22 cellular contexts compared by ENCODE assay signal in the genomic region with DNA sequence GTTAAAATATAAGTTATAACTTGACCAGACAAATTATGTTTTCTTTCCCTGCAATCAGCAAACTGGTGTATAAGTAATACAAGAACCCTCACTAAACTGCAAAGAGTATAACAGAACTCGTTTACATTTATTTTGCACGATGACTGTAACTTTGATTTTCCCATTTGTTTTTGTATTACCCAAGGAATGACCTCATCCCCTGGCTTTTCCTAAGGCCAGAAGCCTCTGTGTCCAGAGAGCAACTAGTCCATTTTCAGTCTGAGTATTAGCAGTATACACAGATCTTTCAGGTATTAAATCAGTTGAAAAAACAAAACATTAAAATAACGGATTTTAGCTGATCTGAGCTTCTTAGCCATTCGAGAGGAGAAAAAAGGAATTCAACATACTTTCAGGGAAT. TPM values are rescaled to one million over a fixed set of nuclear protein-coding genes. Genes with fewer than 3 reads are reported as not detected.
DNase-seq lines count a peak whose midpoint lies in the region; ATAC-seq and TF ChIP-seq lines count a peak whose summit lies in the region.
"Had no signal": no experiment of that assay in that cellular context is flagged by ENCODE, and none has a peak within 500 bp of the region (broad histone marks: within the 10 kb centered on the region; RNA-seq: fewer than 3 reads in every experiment).

No MANE protein-coding gene starts in this region.

- POLR2A ChIA-PET in MCF 10A (lab: Yijun Ruan, JAX) = interaction anchor here (0.8 kb wide), 1 partner anchor 24 kb away, joined by 3 read pairs; no protein-coding TSS in a partner anchor

- no peaks in the 10 kb centered on the region for H3K4me1 ChIP-seq in mammary epithelial cell (ENCODE audit: insufficient read depth, low read length)
- H3K4me1 ChIP-seq: SJSA1 had no signal

- no peak overlapping the region for H3K9ac ChIP-seq in mammary epithelial cell (ENCODE audit: insufficient read depth, low read length)

- CTCF ChIA-PET in MCF 10A (lab: Yijun Ruan, JAX) = no interaction called here
- CTCF ChIA-PET in mammary epithelial cell (lab: Charles Lee; ENCODE audit: low non-redundant PET) = no interaction called here

- H3K36me3 Mint-ChIP-seq in MCF 10A (ENCODE audit: insufficient read depth, unreplicated experiment) = no peaks in the 10 kb centered on the region
- H3K36me3 Mint-ChIP-seq in stimulated activated naive B cell treated with anti-CD40 and anti-IgM and Interleukin-4, amounts not matched to agents 10 μg/mL and 1 μg/mL and 100 μg/mL, for 72 hours = peaks cover 23 to 46% of the 10 kb centered on the region in 2 donors
- H3K36me3 Mint-ChIP-seq in nephron progenitor cell (ENCODE audit: low read depth) = no peaks in the 10 kb centered on the region

- H3K36me3 ChIP-seq in mammary epithelial cell (ENCODE audit: insufficient read depth, low read length) = no peaks in the 10 kb centered on the region
- H3K36me3 ChIP-seq: SJSA1 had no signal

- H3K4me3 ChIP-seq in mammary epithelial cell (replicated peaks in 1 of 3; ENCODE audit: insufficient read depth in 1 of 3, low read depth in 2 of 3, low read length in 3 of 3) = no peak overlapping the region
- H3K4me3 ChIP-seq: SJSA1 had no signal

- H3K4me2 ChIP-seq in mammary epithelial cell (ENCODE audit: insufficient read depth, low read depth, low read length) = no peak overlapping the region

- in situ Hi-C loops in mammary epithelial cell (cut with MboI; ENCODE audit: low sequenced_read_pairs in 2 of 2) = no loop called here

- H3K79me2 ChIP-seq in mammary epithelial cell (ENCODE audit: insufficient read depth, low read length) = no peaks in the 10 kb centered on the region

- no peaks in the 10 kb centered on the region for H3K4me1 Mint-ChIP-seq in MCF 10A (ENCODE audit: insufficient read depth, unreplicated experiment)
- H3K4me1 Mint-ChIP-seq in stimulated activated naive B cell treated with anti-CD40 and anti-IgM and Interleukin-4, amounts not matched to agents 10 μg/mL and 1 μg/mL and 100 μg/mL, for 72 hours = peaks cover 33 to 80% of the 10 kb centered on the region in 2 donors
- no peaks in the 10 kb centered on the region for H3K4me1 Mint-ChIP-seq in nephron progenitor cell

- 73% methylated on average over 4 of the region's 4 CpGs for WGBS in mammary epithelial cell (ENCODE audit: low coverage, missing lambda C conversion rate)

- no peak overlapping the region for H2AFZ ChIP-seq in mammary epithelial cell (ENCODE audit: low read depth, low read length)

- H3K27me3 ChIP-seq in mammary epithelial cell (ENCODE audit: insufficient read depth, low read length) = no peaks in the 10 kb centered on the region
- H3K27me3 ChIP-seq: SJSA1 had no signal

- no peaks in the 10 kb centered on the region for H4K20me1 ChIP-seq in mammary epithelial cell (ENCODE audit: insufficient read depth, low read length)

- H3K4me3 Mint-ChIP-seq in MCF 10A (ENCODE audit: unreplicated experiment) = no peak overlapping the region
- H3K4me3 Mint-ChIP-seq in stimulated activated naive B cell treated with anti-CD40 and anti-IgM and Interleukin-4, amounts not matched to agents 10 μg/mL and 1 μg/mL and 100 μg/mL, for 72 hours = no peak overlapping the region
- no peak overlapping the region for H3K4me3 Mint-ChIP-seq in nephron progenitor cell

- BruUV-seq in MCF 10A (replicated peaks; lab: Mats Ljungman, UMichigan) = no TSS peak
- BruUV-seq in mammary epithelial cell (replicated peaks; lab: Mats Ljungman, UMichigan) = no TSS peak

- H3K9me3 Mint-ChIP-seq in MCF 10A (ENCODE audit: unreplicated experiment) (no peaks in the 10 kb centered on the region), nephron progenitor cell (peaks cover 7% of the 10 kb centered on the region)
- H3K9me3 Mint-ChIP-seq in stimulated activated naive B cell treated with anti-CD40 and anti-IgM and Interleukin-4, amounts not matched to agents 10 μg/mL and 1 μg/mL and 100 μg/mL, for 72 hours = peaks cover 1 to 7% of the 10 kb centered on the region in 2 donors

- intact Hi-C loops in MCF 10A (cut with micrococcal nuclease) = no loop called here
- intact Hi-C loops in mammary epithelial cell (cut with micrococcal nuclease) = no loop called here

- dilution Hi-C loops in mammary epithelial cell (cut with HindIII; ENCODE audit: low sequenced_read_pairs) = no loop called here

- no peak overlapping the region for H3K27ac ChIP-seq in mammary epithelial cell (ENCODE audit: insufficient read depth, low read depth, low read length)
- H3K27ac ChIP-seq: SJSA1 had no signal

- no peak for ATAC-seq in stimulated activated naive B cell treated with anti-CD40 and anti-IgM and Interleukin-4, amounts not matched to agents 10 μg/mL and 1 μg/mL and 100 μg/mL, for 72 hours (replicated peaks)

- TF ChIP-seq CTCF in MCF 10A (IDR thresholded peaks at IDR 0.05; ENCODE audit: unreplicated experiment) (no peak), mammary epithelial cell (conservative IDR thresholded peaks at IDR 0.05 in 1 of 2, IDR thresholded peaks at IDR 0.05 in 1 of 2; ENCODE audit: extremely low read depth in 1 of 2, insufficient read depth in 1 of 2, low read depth in 1 of 2, low read length in 2 of 2) (no peak), nephron progenitor cell (IDR thresholded peaks at IDR 0.05) (no peak), GM20000 (IDR thresholded peaks at IDR 0.05; ENCODE audit: extremely low read depth, missing control alignments) (no peak)

- no peaks in the 10 kb centered on the region for H3K9me3 ChIP-seq in mammary epithelial cell (replicated peaks; ENCODE audit: insufficient read depth, low read length)
- H3K9me3 ChIP-seq: SJSA1 had no signal

- H3K27me3 Mint-ChIP-seq in MCF 10A (ENCODE audit: insufficient read depth, unreplicated experiment) (peaks cover 60% of the 10 kb centered on the region), nephron progenitor cell (ENCODE audit: low read depth, poor library complexity) (no peaks in the 10 kb centered on the region)
- H3K27me3 Mint-ChIP-seq in stimulated activated naive B cell treated with anti-CD40 and anti-IgM and Interleukin-4, amounts not matched to agents 10 μg/mL and 1 μg/mL and 100 μg/mL, for 72 hours = no peaks in the 10 kb centered on the region

- DNase-seq in MCF 10A (ENCODE audit: unreplicated experiment) (peak; percentile 11), mammary epithelial cell (no peak), M059J (ENCODE audit: low read depth) (peak; percentile 22), fibroblast of peridontal ligament (ENCODE audit: extremely low read depth) (peak; percentile 49), nephron progenitor cell (no peak), GM20000 (ENCODE audit: low spot score) (no peak)
- DNase-seq in stimulated activated naive B cell treated with anti-CD40 and anti-IgM and Interleukin-4, amounts not matched to agents 10 μg/mL and 1 μg/mL and 100 μg/mL, for 72 hours = no peak
- no peak for DNase-seq in stimulated activated CD4-positive, alpha-beta T cell treated with anti-CD3 and anti-CD28 coated beads, Interleukin-4, amount 100 ng/mL, for 24 hours
- DNase-seq: 8988T, ACHN, Calu3, DND-41, KG1, NCI-H1092, NCI-H1417 treated with DMSO at 0.1 percent for 48 hours, NCI-H1694 treated with DMSO at 0.1 percent for 48 hours, NCI-H2081, NCI-H2227 treated with DMSO at 0.1 percent for 48 hours, NCI-H69, RPMI8226 had no signal

- H3K27ac Mint-ChIP-seq in MCF 10A (ENCODE audit: low read depth, unreplicated experiment) (no peak overlapping the region), nephron progenitor cell (no peak overlapping the region)
- H3K27ac Mint-ChIP-seq in stimulated activated naive B cell treated with anti-CD40 and anti-IgM and Interleukin-4, amounts not matched to agents 10 μg/mL and 1 μg/mL and 100 μg/mL, for 72 hours = peak overlapping the region; percentile 22

RNA-seq across cellular contexts. Expression of gene COL19A1, which starts 17.2 kb away (rescaled TPM):
- not detected in 2 replicates for total RNA-seq in MCF 10A (2022)
- under 1 TPM in 1 of 2 donors, not detected in 1; 0.17 TPM for total RNA-seq in mammary epithelial cell
- not detected for polyA plus RNA-seq in mammary epithelial cell
- not detected for polyA minus RNA-seq in mammary epithelial cell
- not detected in 2 replicates for total RNA-seq in M059J (2014; rRNA removed; shearing (Covaris generic))
- total RNA-seq: Calu3, HT1080, SJSA1 had no signal

Comparison
In these comparisons a context has a peak if more than half of its experiments do, and no peak if none do; other contexts are left out.
1. DNase-seq: peak in MCF 10A (single experiment), M059J (single experiment) and fibroblast of peridontal ligament (single experiment); none in mammary epithelial cell (single experiment), stimulated activated naive B cell treated with anti-CD40 and anti-IgM and Interleukin-4, amounts not matched to agents 10 μg/mL and 1 μg/mL and 100 μg/mL, for 72 hours (single experiment), nephron progenitor cell (single experiment), GM20000 (single experiment) and stimulated activated CD4-positive, alpha-beta T cell treated with anti-CD3 and anti-CD28 coated beads, Interleukin-4, amount 100 ng/mL, for 24 hours (single experiment).